10 cellular contexts compared by ENCODE assay signal in the genomic region with DNA sequence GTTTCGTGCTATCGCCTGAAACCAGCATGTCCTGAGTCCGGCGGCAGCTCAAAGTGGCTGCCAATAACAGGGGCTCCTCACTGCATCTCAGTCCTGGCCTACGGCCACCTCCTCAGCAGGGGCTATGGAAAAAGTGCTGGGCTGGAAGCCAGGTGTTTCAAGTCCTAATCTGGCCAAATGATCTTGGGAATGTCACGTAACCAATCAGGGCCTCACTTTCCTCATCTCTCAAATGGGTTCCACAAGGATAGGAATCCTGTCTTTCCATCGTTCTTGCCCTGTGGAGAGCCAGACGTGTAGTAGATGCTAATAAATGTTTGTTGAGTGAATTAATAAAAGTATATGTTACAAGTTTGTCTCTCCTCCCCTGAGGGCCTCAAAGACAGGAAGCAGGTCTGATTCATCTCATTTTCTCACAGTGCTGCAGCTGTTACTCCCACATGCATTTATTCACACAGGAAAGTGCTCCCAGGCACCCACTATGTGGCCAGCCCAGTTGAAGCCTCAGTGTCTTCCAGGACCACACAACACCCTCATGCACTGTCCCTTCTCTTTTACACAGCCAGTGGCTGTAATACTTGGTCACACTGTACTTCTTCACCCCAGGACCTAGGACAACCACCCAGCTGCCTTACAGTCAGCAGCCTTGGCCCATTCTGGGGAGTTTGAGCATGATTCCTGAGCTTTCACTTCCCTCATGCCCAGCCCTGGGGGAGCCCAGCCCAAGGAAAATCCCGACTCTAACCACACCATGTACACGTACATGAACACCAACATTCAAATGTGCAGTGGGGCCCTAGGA. TPM values are rescaled to one million over a fixed set of nuclear protein-coding genes. Genes with fewer than 3 reads are reported as not detected.
DNase-seq lines count a peak whose midpoint lies in the region; ATAC-seq and TF ChIP-seq lines count a peak whose summit lies in the region.
"Had no signal": no experiment of that assay in that cellular context is flagged by ENCODE, and none has a peak within 500 bp of the region (broad histone marks: within the 10 kb centered on the region; RNA-seq: fewer than 3 reads in every experiment).

No MANE protein-coding gene starts in this region.

- POLR2A ChIA-PET in activated CD8-positive, alpha-beta T cell treated with anti-CD3 and anti-CD28 coated beads, Interleukin-2, amount 10 ng/mL, durations not matched to agents 7 days and 5 days (lab: Charles Lee), result no interaction called here

- no peak for TF ChIP-seq CTCF in GM12864 (IDR thresholded peaks at IDR 0.05; ENCODE audit: low read depth, low read length, missing control alignments)

- no peaks in the 10 kb centered on the region for H4K20me1 ChIP-seq in GM23248 (ENCODE audit: insufficient read depth)

- peak overlapping the region; percentile 60 for H3K27ac ChIP-seq in GM23248
- H3K27ac ChIP-seq: SK-N-MC had no signal

- no peaks in the 10 kb centered on the region for H3K36me3 Mint-ChIP-seq in activated CD8-positive, alpha-beta T cell treated with anti-CD3 and anti-CD28 coated beads, Interleukin-2, amount 10 ng/mL, durations not matched to agents 7 days and 5 days (ENCODE audit: low read depth)
- no peaks in the 10 kb centered on the region for H3K36me3 Mint-ChIP-seq in natural killer cell treated with Interleukin-12 subunit alpha and Interleukin-12 subunit beta and Interleukin-15 and Interleukin-18, amount 100 ng/mL, for 72 hours

- H3K9me3 ChIP-seq in GM23248 (ENCODE audit: low read depth), result no peaks in the 10 kb centered on the region

- no peak overlapping the region for H3K4me3 ChIP-seq in GM12864 (ENCODE audit: low read depth, low read length)
- no peak overlapping the region for H3K4me3 ChIP-seq in GM23248
- H3K4me3 ChIP-seq: dorsolateral prefrontal cortex, SK-N-MC had no signal

- ATAC-seq in activated CD8-positive, alpha-beta T cell treated with anti-CD3 and anti-CD28 coated beads, Interleukin-2, amount 10 ng/mL, durations not matched to agents 7 days and 5 days, result no peak
- ATAC-seq in natural killer cell treated with Interleukin-12 subunit alpha and Interleukin-12 subunit beta and Interleukin-15 and Interleukin-18, amount 100 ng/mL, for 72 hours, result peak; percentile 83

- H2AFZ ChIP-seq in GM23248, result no peak overlapping the region

- H3K79me2 ChIP-seq in GM23248 (ENCODE audit: insufficient read depth), result no peaks in the 10 kb centered on the region

- H3K36me3 ChIP-seq in GM23248 (ENCODE audit: low read depth), result no peaks in the 10 kb centered on the region

- H3F3A ChIP-seq in GM23248 (ENCODE audit: insufficient read depth), result peaks cover 14% of the 10 kb centered on the region

- 65 to 69% methylated on average over 10 of the region's 10 CpGs for WGBS in GM23248 (ENCODE audit: low coverage in 1 of 2, low lambda C conversion rate in 2 of 2, missing lambda C conversion rate in 2 of 2), 2 experiments

- H3K4me3 Mint-ChIP-seq in activated CD8-positive, alpha-beta T cell treated with anti-CD3 and anti-CD28 coated beads, Interleukin-2, amount 10 ng/mL, durations not matched to agents 7 days and 5 days, result no peak overlapping the region
- H3K4me3 Mint-ChIP-seq in natural killer cell treated with Interleukin-12 subunit alpha and Interleukin-12 subunit beta and Interleukin-15 and Interleukin-18, amount 100 ng/mL, for 72 hours, result peak overlapping the region; percentile 83

- H3K27ac Mint-ChIP-seq in activated CD8-positive, alpha-beta T cell treated with anti-CD3 and anti-CD28 coated beads, Interleukin-2, amount 10 ng/mL, durations not matched to agents 7 days and 5 days, result peak overlapping the region; percentile 60
- H3K27ac Mint-ChIP-seq in natural killer cell treated with Interleukin-12 subunit alpha and Interleukin-12 subunit beta and Interleukin-15 and Interleukin-18, amount 100 ng/mL, for 72 hours, result peak overlapping the region; percentile 79 to 89

- no peak overlapping the region for H3K4me2 ChIP-seq in GM23248 (ENCODE audit: unreplicated experiment)

- H3K4me1 ChIP-seq in GM23248 (ENCODE audit: insufficient read depth), result peaks cover 31% of the 10 kb centered on the region

- no peaks in the 10 kb centered on the region for H3K27me3 ChIP-seq in GM23248 (replicated peaks; ENCODE audit: insufficient read depth)

- DNase-seq in GM12864 (ENCODE audit: low read depth), result peak; percentile 72
- DNase-seq in GM23248, result peak; percentile 87
- no peak for DNase-seq in activated CD8-positive, alpha-beta T cell treated with anti-CD3 and anti-CD28 coated beads, Interleukin-2, amount 10 ng/mL, durations not matched to agents 7 days and 5 days
- peak; percentile 83 for DNase-seq in natural killer cell treated with Interleukin-12 subunit alpha and Interleukin-12 subunit beta and Interleukin-15 and Interleukin-18, amount 100 ng/mL, for 72 hours (ENCODE audit: low spot score)
- DNase-seq in OCI-M2 (lab: John Stamatoyannopoulos, UW; ENCODE audit: unreplicated experiment), result no peak
- DNase-seq in cerebellum (ENCODE audit: low spot score), result no peak
- no peak for DNase-seq in SKM-1 (lab: John Stamatoyannopoulos, UW; ENCODE audit: unreplicated experiment)
- DNase-seq in activated naive CD4-positive, alpha-beta T cell treated with anti-CD3 and anti-CD28 coated beads, Interleukin-2, amount 50 U/mL, for 16 hours, result no peak

- no peaks in the 10 kb centered on the region for H3K9me3 Mint-ChIP-seq in activated CD8-positive, alpha-beta T cell treated with anti-CD3 and anti-CD28 coated beads, Interleukin-2, amount 10 ng/mL, durations not matched to agents 7 days and 5 days (ENCODE audit: insufficient read depth)
- H3K9me3 Mint-ChIP-seq in natural killer cell treated with Interleukin-12 subunit alpha and Interleukin-12 subunit beta and Interleukin-15 and Interleukin-18, amount 100 ng/mL, for 72 hours, result peaks cover 3% of the 10 kb centered on the region

- in situ Hi-C loops in GM23248 (cut with MboI), result no loop called here

- CTCF ChIA-PET in activated CD8-positive, alpha-beta T cell treated with anti-CD3 and anti-CD28 coated beads, Interleukin-2, amount 10 ng/mL, durations not matched to agents 7 days and 5 days (lab: Charles Lee), result interaction anchor here (1.4 kb wide), 1 partner anchor 44 kb away, joined by 3 read pairs; no protein-coding TSS in a partner anchor

- no peaks in the 10 kb centered on the region for H3K9me2 ChIP-seq in GM23248 (ENCODE audit: insufficient read depth)

- H3K4me1 Mint-ChIP-seq in activated CD8-positive, alpha-beta T cell treated with anti-CD3 and anti-CD28 coated beads, Interleukin-2, amount 10 ng/mL, durations not matched to agents 7 days and 5 days (ENCODE audit: low read depth), result peaks cover 26% of the 10 kb centered on the region
- peaks cover 78 to 95% of the 10 kb centered on the region in 2 donors for H3K4me1 Mint-ChIP-seq in natural killer cell treated with Interleukin-12 subunit alpha and Interleukin-12 subunit beta and Interleukin-15 and Interleukin-18, amount 100 ng/mL, for 72 hours (ENCODE audit: low read depth in 2 of 2)

- peaks cover 16% of the 10 kb centered on the region for H3K27me3 Mint-ChIP-seq in activated CD8-positive, alpha-beta T cell treated with anti-CD3 and anti-CD28 coated beads, Interleukin-2, amount 10 ng/mL, durations not matched to agents 7 days and 5 days (ENCODE audit: low read depth)
- H3K27me3 Mint-ChIP-seq in natural killer cell treated with Interleukin-12 subunit alpha and Interleukin-12 subunit beta and Interleukin-15 and Interleukin-18, amount 100 ng/mL, for 72 hours, result no peaks in the 10 kb centered on the region

- no peak overlapping the region for H3K9ac ChIP-seq in GM23248

RNA-seq across cellular contexts. Expression of gene CMKLR1, which starts 5.0 kb away (rescaled TPM):
- total RNA-seq in GM23248 (2014; rRNA removed; shearing (Covaris generic)), result 2.9 and 4.9 TPM in 2 replicates
- polyA plus RNA-seq in GM23248 (2016; fragmentation: Nextera tagmentation; extraction: Ambion mirVana), result 1.9 and 2.2 TPM in 2 replicates
- total RNA-seq in activated CD8-positive, alpha-beta T cell treated with anti-CD3 and anti-CD28 coated beads, Interleukin-2, amount 10 ng/mL, durations not matched to agents 7 days and 5 days, result under 1 TPM in 1 of 2 experiments, not detected in 1; 0.08 TPM
- total RNA-seq in natural killer cell treated with Interleukin-12 subunit alpha and Interleukin-12 subunit beta and Interleukin-15 and Interleukin-18, amount 100 ng/mL, for 72 hours, result 1 to 10 TPM in 1 of 2 donors, under 1 TPM in 1; 0.26 to 1.1 TPM
- total RNA-seq in cerebellum, result 1.6 TPM

Comparison
In these comparisons a context has a peak if more than half of its experiments do, and no peak if none do; other contexts are left out.
1. DNase-seq: peak in GM12864 (single experiment), GM23248 (single experiment) and natural killer cell treated with Interleukin-12 subunit alpha and Interleukin-12 subunit beta and Interleukin-15 and Interleukin-18, amount 100 ng/mL, for 72 hours (single experiment); none in activated CD8-positive, alpha-beta T cell treated with anti-CD3 and anti-CD28 coated beads, Interleukin-2, amount 10 ng/mL, durations not matched to agents 7 days and 5 days (single experiment), OCI-M2 (single experiment), cerebellum (single experiment), SKM-1 (single experiment) and activated naive CD4-positive, alpha-beta T cell treated with anti-CD3 and anti-CD28 coated beads, Interleukin-2, amount 50 U/mL, for 16 hours (single experiment).